ENCODE assay signal across 1 cellular context in the genomic region with DNA sequence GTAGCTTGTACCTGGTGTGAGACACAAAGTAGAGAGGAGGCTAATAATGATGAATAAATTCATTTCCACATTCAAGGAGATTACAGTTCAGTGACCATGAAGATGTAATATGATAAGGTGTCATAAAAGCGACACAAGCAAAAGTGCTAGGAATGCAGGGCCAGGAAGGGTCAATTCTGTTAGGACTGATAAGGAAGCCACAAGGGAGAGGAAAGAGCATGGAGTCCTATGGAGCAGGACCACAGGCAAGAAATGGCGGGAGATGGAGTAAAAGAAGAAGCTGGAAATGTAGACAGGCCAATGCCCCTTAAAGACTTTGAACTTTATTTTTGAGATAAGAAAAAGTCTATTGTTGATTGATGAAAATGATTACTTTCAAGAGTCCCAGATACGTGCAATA.
TF ChIP-seq lines count a peak whose summit lies in the region.

No MANE protein-coding gene starts in this region.

TF ChIP-seq in K562, 482 proteins besides CTCF, POLR2A, EP300 and RAD21:
- no peak for TF ChIP-seq SMAD2 (IDR thresholded peaks at IDR 0.05; ENCODE audit: low read depth, low read length)
- no peak for TF ChIP-seq RCOR1 (IDR thresholded peaks at IDR 0.05; ENCODE audit: borderline replicate concordance in 1 of 2, low read depth in 2 of 2, low read length in 2 of 2)
- TF ChIP-seq ZNF324 (CRISPR knock-in tag; IDR thresholded peaks at IDR 0.05) = no peak
- TF ChIP-seq TEAD4 (IDR thresholded peaks at IDR 0.05; ENCODE audit: low read length) = peak; percentile 48; the same call in 1 of the 2 replicates
- TF ChIP-seq TEAD4 (CRISPR knock-in tag; IDR thresholded peaks at IDR 0.05; ENCODE audit: borderline replicate concordance) = no peak
- TF ChIP-seq, protein P1, sequence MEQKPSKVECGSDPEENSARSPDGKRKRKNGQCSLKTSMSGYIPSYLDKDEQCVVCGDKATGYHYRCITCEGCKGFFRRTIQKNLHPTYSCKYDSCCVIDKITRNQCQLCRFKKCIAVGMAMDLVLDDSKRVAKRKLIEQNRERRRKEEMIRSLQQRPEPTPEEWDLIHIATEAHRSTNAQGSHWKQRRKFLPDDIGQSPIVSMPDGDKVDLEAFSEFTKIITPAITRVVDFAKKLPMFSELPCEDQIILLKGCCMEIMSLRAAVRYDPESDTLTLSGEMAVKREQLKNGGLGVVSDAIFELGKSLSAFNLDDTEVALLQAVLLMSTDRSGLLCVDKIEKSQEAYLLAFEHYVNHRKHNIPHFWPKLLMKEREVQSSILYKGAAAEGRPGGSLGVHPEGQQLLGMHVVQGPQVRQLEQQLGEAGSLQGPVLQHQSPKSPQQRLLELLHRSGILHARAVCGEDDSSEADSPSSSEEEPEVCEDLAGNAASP (IDR thresholded peaks at IDR 0.05) = no peak
- TF ChIP-seq HMGXB4 (CRISPR knock-in tag; IDR thresholded peaks at IDR 0.05) = no peak
- TF ChIP-seq NFE2 (IDR thresholded peaks at IDR 0.05; ENCODE audit: low read depth) = no peak
- TF ChIP-seq ADNP (tag; IDR thresholded peaks at IDR 0.05) = no peak
